8 cellular contexts compared by ENCODE assay signal in genomic region chr3:10992017-10992945, GRCh38. TPM values are rescaled to one million over a fixed set of nuclear protein-coding genes. Genes with fewer than 3 reads are reported as not detected.
DNase-seq lines count a peak whose midpoint lies in the region; ATAC-seq and TF ChIP-seq lines count a peak whose summit lies in the region.

SLC6A1 (plus strand) TSS chr3:10992748; CDS start chr3:11017212, 24,464 bp downstream.

- H3K4me3 ChIP-seq in H7 (ENCODE audit: insufficient read depth, low read depth, low read length) (peak within 1 kb of the TSS; percentile 43), sigmoid colon (peak within 1 kb of the TSS; percentile 24 to 50 (median 46))

- H3K4me1 Mint-ChIP-seq in activated T-helper 2 cell treated with anti-CD3 and anti-CD28 coated beads, Interferon-gamma antibody, Interleukin-2, Interleukin-4, amounts not matched to agents 10 μg/mL and 5 μg/mL and 100 μg/mL, durations not matched to agents 14 hours and 24 hours and 36 hours (ENCODE audit: low read depth), result peaks cover 3% of the 10 kb centered on the region

- peak within 1 kb of the TSS; percentile 69 for H3K4me3 Mint-ChIP-seq in activated T-helper 2 cell treated with anti-CD3 and anti-CD28 coated beads, Interferon-gamma antibody, Interleukin-2, Interleukin-4, amounts not matched to agents 10 μg/mL and 5 μg/mL and 100 μg/mL, durations not matched to agents 14 hours and 24 hours and 36 hours (ENCODE audit: low read depth)

- no peak for TF ChIP-seq EP300 in sigmoid colon (IDR thresholded peaks at IDR 0.05)

- ATAC-seq in GM21576 (IDR thresholded peaks at IDR 0.05; ENCODE audit: unreplicated experiment) (no peak), GM18907 (IDR thresholded peaks at IDR 0.05; ENCODE audit: unreplicated experiment) (no peak)

- no peak within 1 kb of the TSS for H3K27ac Mint-ChIP-seq in activated T-helper 2 cell treated with anti-CD3 and anti-CD28 coated beads, Interferon-gamma antibody, Interleukin-2, Interleukin-4, amounts not matched to agents 10 μg/mL and 5 μg/mL and 100 μg/mL, durations not matched to agents 14 hours and 24 hours and 36 hours

- H3K9me3 Mint-ChIP-seq in activated T-helper 2 cell treated with anti-CD3 and anti-CD28 coated beads, Interferon-gamma antibody, Interleukin-2, Interleukin-4, amounts not matched to agents 10 μg/mL and 5 μg/mL and 100 μg/mL, durations not matched to agents 14 hours and 24 hours and 36 hours, result no peaks in the 10 kb centered on the region

- TF ChIP-seq CTCF in sigmoid colon (IDR thresholded peaks at IDR 0.05), result peak in 1 of 4 experiments; percentile 7

- no peaks in the 10 kb centered on the region for H3K9me3 ChIP-seq in sigmoid colon

- no peak for TF ChIP-seq POLR2A in sigmoid colon (IDR thresholded peaks at IDR 0.05)

- no peaks in the 10 kb centered on the region for H3K36me3 Mint-ChIP-seq in activated T-helper 2 cell treated with anti-CD3 and anti-CD28 coated beads, Interferon-gamma antibody, Interleukin-2, Interleukin-4, amounts not matched to agents 10 μg/mL and 5 μg/mL and 100 μg/mL, durations not matched to agents 14 hours and 24 hours and 36 hours (ENCODE audit: low read depth)

- H3K27ac ChIP-seq in sigmoid colon, result peak within 1 kb of the TSS in 3 of 4 donors; percentile 10 to 27 (median 17)

- H3K36me3 ChIP-seq in H7 (replicated peaks; ENCODE audit: control insufficient read depth, insufficient read depth, low read length) (no peaks in the 10 kb centered on the region), sigmoid colon (no peaks in the 10 kb centered on the region)

- H3K27me3 Mint-ChIP-seq in activated T-helper 2 cell treated with anti-CD3 and anti-CD28 coated beads, Interferon-gamma antibody, Interleukin-2, Interleukin-4, amounts not matched to agents 10 μg/mL and 5 μg/mL and 100 μg/mL, durations not matched to agents 14 hours and 24 hours and 36 hours (ENCODE audit: low read depth), result peaks cover 60% of the 10 kb centered on the region

- 2 to 3% methylated on average over 68 to 69 of the region's 69 CpGs for WGBS in sigmoid colon, 2 donors

- DNase-seq in H7 (peak; percentile 86), iPS DF 4.7 (ENCODE audit: extremely low read depth, low spot score) (peak; percentile 38), sigmoid colon (no peak), OCI-M2 (lab: John Stamatoyannopoulos, UW; ENCODE audit: unreplicated experiment) (no peak), DMS79 (lab: John Stamatoyannopoulos, UW) (no peak)
- DNase-seq in activated T-helper 2 cell treated with anti-CD3 and anti-CD28 coated beads, Interferon-gamma antibody, Interleukin-2, Interleukin-4, amounts not matched to agents 10 μg/mL and 5 μg/mL and 100 μg/mL, durations not matched to agents 14 hours and 24 hours and 36 hours (ENCODE audit: low spot score), result no peak

- H3K27me3 ChIP-seq in H7 (ENCODE audit: control insufficient read depth, insufficient read depth, low read length) (peaks cover 39% of the 10 kb centered on the region), sigmoid colon (peaks cover 12 to 36% (median 29%) of the 10 kb centered on the region in 3 donors)

- H3K4me1 ChIP-seq in sigmoid colon, result peaks cover 0 to 15% (median 6%) of the 10 kb centered on the region in 4 donors

- intact Hi-C loops in activated T-helper 2 cell treated with anti-CD3 and anti-CD28 coated beads, Interferon-gamma antibody, Interleukin-2, Interleukin-4, amounts not matched to agents 10 μg/mL and 5 μg/mL and 100 μg/mL, durations not matched to agents 14 hours and 24 hours and 36 hours (cut with micrococcal nuclease), result no loop called here
- intact Hi-C loops in sigmoid colon (cut with DNase I), result no loop called here

RNA-seq across cellular contexts. Expression of gene SLC6A1, which starts in this region (rescaled TPM):
- total RNA-seq in H7 (2014; rRNA removed; shearing (Covaris generic)), result 0.62 and 1.7 TPM in 2 replicates
- not detected in 2 replicates for total RNA-seq in activated T-helper 2 cell treated with anti-CD3 and anti-CD28 coated beads, Interferon-gamma antibody, Interleukin-2, Interleukin-4, amounts not matched to agents 10 μg/mL and 5 μg/mL and 100 μg/mL, durations not matched to agents 14 hours and 24 hours and 36 hours
- 1 to 10 TPM in 1 of 4 donors, under 1 TPM in 3; 0.16 to 1.4 (median 0.32) TPM for total RNA-seq in sigmoid colon
- polyA plus RNA-seq in sigmoid colon, result under 1 TPM in 2 of 3 donors, not detected in 1; under 0.01 to 0.31 TPM

Comparison
In these comparisons a context has a peak if more than half of its experiments do, and no peak if none do; other contexts are left out.
1. DNase-seq: peak in H7 (single experiment) and iPS DF 4.7 (single experiment); none in activated T-helper 2 cell treated with anti-CD3 and anti-CD28 coated beads, Interferon-gamma antibody, Interleukin-2, Interleukin-4, amounts not matched to agents 10 μg/mL and 5 μg/mL and 100 μg/mL, durations not matched to agents 14 hours and 24 hours and 36 hours (single experiment), sigmoid colon (single experiment), OCI-M2 (single experiment) and DMS79 (single experiment).